8 cellular contexts compared by ENCODE assay signal in the genomic region with DNA sequence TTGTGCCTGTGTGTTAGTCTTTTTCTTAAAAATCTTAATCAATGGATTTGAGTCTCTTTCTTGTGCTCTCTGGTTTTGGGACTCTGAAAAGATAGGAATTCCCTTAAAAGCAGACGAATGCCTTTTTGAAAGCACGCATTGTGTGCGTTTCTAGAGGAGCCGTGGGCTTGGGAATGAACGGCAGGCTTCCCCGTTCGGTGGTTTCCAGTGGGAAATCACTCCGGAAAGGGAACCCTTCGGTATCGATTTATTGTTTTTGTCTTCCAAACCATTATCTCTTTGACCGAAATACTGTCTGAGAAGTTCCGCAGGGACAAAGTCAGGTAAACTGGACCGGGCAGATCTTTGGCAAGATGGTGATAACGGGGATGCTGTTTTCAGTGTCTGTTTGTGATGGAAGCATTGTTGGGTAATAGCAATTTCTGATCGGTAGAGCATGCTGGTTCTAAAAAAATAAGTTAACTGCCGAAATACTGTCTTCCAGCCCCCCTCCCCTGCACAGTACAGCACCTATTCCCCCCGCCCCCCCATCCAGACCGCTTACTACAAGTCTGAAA. TPM values are rescaled to one million over a fixed set of nuclear protein-coding genes. Genes with fewer than 3 reads are reported as not detected.
DNase-seq lines count a peak whose midpoint lies in the region; ATAC-seq and TF ChIP-seq lines count a peak whose summit lies in the region.

No MANE protein-coding gene starts in this region.

- no peaks in the 10 kb centered on the region for H3K27me3 ChIP-seq in SK-N-SH (ENCODE audit: insufficient read depth)
- no peaks in the 10 kb centered on the region for H3K27me3 ChIP-seq in gastroesophageal sphincter
- peaks cover 51% of the 10 kb centered on the region for H3K27me3 ChIP-seq in skeletal muscle satellite cell (ENCODE audit: control insufficient read depth, insufficient read depth, low read length)

- WGBS in SK-N-SH (ENCODE audit: low lambda C conversion rate): 4% methylated on average over 18 of the region's 18 CpGs
- WGBS in gastroesophageal sphincter (ENCODE audit: low coverage in 1 of 2), 2 donors: 1% methylated on average over 15 to 18 of the region's 18 CpGs

- peaks cover 7% of the 10 kb centered on the region for H3F3A ChIP-seq in SK-N-SH (replicated peaks; ENCODE audit: insufficient read depth)

- no peak overlapping the region for H3K27ac Mint-ChIP-seq in T-helper 17 cell

- POLR2A ChIA-PET in SK-N-SH (lab: Yijun Ruan, JAX): no interaction called here

- H2AFZ ChIP-seq in SK-N-SH (ENCODE audit: low read depth): peak overlapping the region; percentile 73

- CTCF ChIA-PET in SK-N-SH (lab: Yijun Ruan, JAX): interaction anchor here (1.1 kb wide), 1 partner anchor 62 kb away, joined by 5 read pairs; no protein-coding TSS in a partner anchor

- DNase-seq in NCI-H524 (lab: John Stamatoyannopoulos, UW) (peak; percentile 34 to 60), NCI-H524 treated with DMSO at 0.1 percent for 48 hours (lab: John Stamatoyannopoulos, UW) (no peak), SK-N-SH (peak; percentile 35), T-helper 17 cell (no peak)

- H3K9ac ChIP-seq in SK-N-SH (peak overlapping the region; percentile 77), skeletal muscle satellite cell (ENCODE audit: low read depth, low read length) (peak overlapping the region; percentile 27)

- ATAC-seq in gastroesophageal sphincter: no peak
- ATAC-seq in GM21515 (IDR thresholded peaks at IDR 0.05; ENCODE audit: unreplicated experiment): no peak
- ATAC-seq in GM21526 (IDR thresholded peaks at IDR 0.05; ENCODE audit: low FRiP score, unreplicated experiment): no peak
- ATAC-seq in T-helper 17 cell: no peak

- H3K4me3 Mint-ChIP-seq in T-helper 17 cell: no peak overlapping the region

- TF ChIP-seq POLR2A in gastroesophageal sphincter (IDR thresholded peaks at IDR 0.05): no peak

- TF ChIP-seq EP300 in SK-N-SH (IDR thresholded peaks at IDR 0.05; ENCODE audit: borderline replicate concordance in 1 of 2, low read depth in 1 of 2, low read length in 1 of 2): no peak
- TF ChIP-seq EP300 in gastroesophageal sphincter (IDR thresholded peaks at IDR 0.05): no peak

- TF ChIP-seq RAD21 in SK-N-SH (IDR thresholded peaks at IDR 0.05; ENCODE audit: low read length): no peak; the same call in 1 of the 2 replicates

- H4K20me1 ChIP-seq in SK-N-SH (ENCODE audit: insufficient read depth): no peaks in the 10 kb centered on the region

- H3K9me2 ChIP-seq in SK-N-SH: no peaks in the 10 kb centered on the region

- H3K9me3 ChIP-seq in SK-N-SH (no peaks in the 10 kb centered on the region), gastroesophageal sphincter (no peaks in the 10 kb centered on the region), skeletal muscle satellite cell (replicated peaks; ENCODE audit: low read length) (no peaks in the 10 kb centered on the region), T-helper 17 cell (ENCODE audit: control insufficient read depth, low read length, poor library complexity, severe bottlenecking) (no peaks in the 10 kb centered on the region)

- H3K4me3 ChIP-seq in SK-N-SH (ENCODE audit: low read depth in 2 of 2, low read length in 1 of 2) (peak overlapping the region; percentile 74 to 86), gastroesophageal sphincter (peak overlapping the region; percentile 93 to 99), skeletal muscle satellite cell (ENCODE audit: low read length) (peak overlapping the region; percentile 60)

- H3K4me1 ChIP-seq in SK-N-SH (ENCODE audit: control insufficient read depth in 1 of 2, insufficient read depth in 2 of 2, low read depth in 1 of 2, low read length in 1 of 2): peaks cover 22 to 26% of the 10 kb centered on the region in 2 experiments
- peaks cover 0 to 58% (median 16%) of the 10 kb centered on the region in 3 donors for H3K4me1 ChIP-seq in gastroesophageal sphincter
- peaks cover 10% of the 10 kb centered on the region for H3K4me1 ChIP-seq in skeletal muscle satellite cell (ENCODE audit: control insufficient read depth, insufficient read depth, low read length)

- TF ChIP-seq CTCF in SK-N-SH (IDR thresholded peaks at IDR 0.05) (no peak), gastroesophageal sphincter (IDR thresholded peaks at IDR 0.05) (peak in 1 of 4 experiments; percentile 6)

- H3K4me2 ChIP-seq in SK-N-SH: peak overlapping the region; percentile 93
- peak overlapping the region; percentile 97 for H3K4me2 ChIP-seq in skeletal muscle satellite cell (ENCODE audit: low read length)

- H3K4me1 Mint-ChIP-seq in T-helper 17 cell: peaks cover 9% of the 10 kb centered on the region

- peaks cover 43% of the 10 kb centered on the region for H3K79me2 ChIP-seq in SK-N-SH (ENCODE audit: insufficient read depth)

- peak overlapping the region; percentile 70 to 94 for H3K27ac ChIP-seq in SK-N-SH (ENCODE audit: low read depth in 2 of 2, low read length in 1 of 2)
- H3K27ac ChIP-seq in gastroesophageal sphincter: peak overlapping the region; percentile 98 to 99 (median 99)

- H3K27me3 Mint-ChIP-seq in T-helper 17 cell: peaks cover 28% of the 10 kb centered on the region

- no peaks in the 10 kb centered on the region for H3K36me3 ChIP-seq in SK-N-SH (replicated peaks in 1 of 2; ENCODE audit: control insufficient read depth in 1 of 2, insufficient read depth in 2 of 2, low read length in 1 of 2)
- no peaks in the 10 kb centered on the region for H3K36me3 ChIP-seq in gastroesophageal sphincter
- H3K36me3 ChIP-seq in skeletal muscle satellite cell (ENCODE audit: insufficient read depth, low read length): no peaks in the 10 kb centered on the region

- H3K36me3 Mint-ChIP-seq in T-helper 17 cell (ENCODE audit: low read depth): no peaks in the 10 kb centered on the region

TF ChIP-seq in SK-N-SH, 30 proteins besides CTCF, POLR2A, EP300 and RAD21:
- TF ChIP-seq FOSL2 (IDR thresholded peaks at IDR 0.05; ENCODE audit: borderline replicate concordance, low read depth): no peak
- no peak for TF ChIP-seq MEF2A (IDR thresholded peaks at IDR 0.05; ENCODE audit: borderline replicate concordance, low read depth)
- peak; percentile 11; the same call in 1 of the 2 replicates for TF ChIP-seq MXI1 (IDR thresholded peaks at IDR 0.05; ENCODE audit: low read depth, low read length)
- no peak for TF ChIP-seq EZH2phosphoT487 (IDR thresholded peaks at IDR 0.05; ENCODE audit: borderline replicate concordance, low read depth)
- TF ChIP-seq, protein P1, sequence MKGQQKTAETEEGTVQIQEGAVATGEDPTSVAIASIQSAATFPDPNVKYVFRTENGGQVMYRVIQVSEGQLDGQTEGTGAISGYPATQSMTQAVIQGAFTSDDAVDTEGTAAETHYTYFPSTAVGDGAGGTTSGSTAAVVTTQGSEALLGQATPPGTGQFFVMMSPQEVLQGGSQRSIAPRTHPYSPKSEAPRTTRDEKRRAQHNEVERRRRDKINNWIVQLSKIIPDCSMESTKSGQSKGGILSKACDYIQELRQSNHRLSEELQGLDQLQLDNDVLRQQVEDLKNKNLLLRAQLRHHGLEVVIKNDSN (IDR thresholded peaks at IDR 0.05; ENCODE audit: borderline replicate concordance, low read depth): no peak
- TF ChIP-seq, protein P2, sequence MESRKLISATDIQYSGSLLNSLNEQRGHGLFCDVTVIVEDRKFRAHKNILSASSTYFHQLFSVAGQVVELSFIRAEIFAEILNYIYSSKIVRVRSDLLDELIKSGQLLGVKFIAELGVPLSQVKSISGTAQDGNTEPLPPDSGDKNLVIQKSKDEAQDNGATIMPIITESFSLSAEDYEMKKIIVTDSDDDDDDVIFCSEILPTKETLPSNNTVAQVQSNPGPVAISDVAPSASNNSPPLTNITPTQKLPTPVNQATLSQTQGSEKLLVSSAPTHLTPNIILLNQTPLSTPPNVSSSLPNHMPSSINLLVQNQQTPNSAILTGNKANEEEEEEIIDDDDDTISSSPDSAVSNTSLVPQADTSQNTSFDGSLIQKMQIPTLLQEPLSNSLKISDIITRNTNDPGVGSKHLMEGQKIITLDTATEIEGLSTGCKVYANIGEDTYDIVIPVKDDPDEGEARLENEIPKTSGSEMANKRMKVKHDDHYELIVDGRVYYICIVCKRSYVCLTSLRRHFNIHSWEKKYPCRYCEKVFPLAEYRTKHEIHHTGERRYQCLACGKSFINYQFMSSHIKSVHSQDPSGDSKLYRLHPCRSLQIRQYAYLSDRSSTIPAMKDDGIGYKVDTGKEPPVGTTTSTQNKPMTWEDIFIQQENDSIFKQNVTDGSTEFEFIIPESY (IDR thresholded peaks at IDR 0.05; ENCODE audit: borderline replicate concordance, low read depth): no peak
- TF ChIP-seq SMC3 (IDR thresholded peaks at IDR 0.05; ENCODE audit: low read depth, low read length): peak; percentile 0; the same call in 1 of the 2 replicates

RNA-seq across cellular contexts. Expression of a gene that starts 0.4 kb away (rescaled TPM):
- polyA plus RNA-seq in SK-N-SH (2012; rRNA removed): 3.0 and 3.1 TPM in 2 replicates
- 2.8 and 3.0 TPM in 2 replicates for polyA plus RNA-seq in SK-N-SH (2012; cell fraction: cytosol; rRNA removed)
- 2.8 and 4.3 TPM in 2 replicates for polyA plus RNA-seq in SK-N-SH (2012; cell fraction: nucleus; rRNA removed)
- total RNA-seq in gastroesophageal sphincter (10 to 100 TPM; 42.5 to 87.6 (median 67.8) TPM), T-helper 17 cell (1 to 10 TPM in 1 of 2 donors, under 1 TPM in 1; 0.83 to 3.6 TPM)
- 1.3 and 2.0 TPM in 2 replicates for total RNA-seq in skeletal muscle satellite cell (2012; rRNA removed)

Comparison
In these comparisons a context has a peak if more than half of its experiments do, and no peak if none do; other contexts are left out.
1. DNase-seq: peak in NCI-H524 (2 of 2) and SK-N-SH (single experiment); none in NCI-H524 treated with DMSO at 0.1 percent for 48 hours (single experiment) and T-helper 17 cell (0 of 3).
2. RNA of a gene that starts 0.4 kb away (total RNA-seq): 42.5 to 87.6 TPM in gastroesophageal sphincter; 0.83 to 3.6 TPM in T-helper 17 cell; every median in the first group is over 4 times any median in the second.
3. Peak in every context shown above with its lines, with median percentiles within 50 percentile points of each other: H3K4me3 ChIP-seq.